Comparison of ENCODE assay signal across 1 cellular context in genomic region chr2:8135051-8135675, GRCh38.
TF ChIP-seq lines count a peak whose summit lies in the region.

No MANE protein-coding gene starts in this region.

TF ChIP-seq in HepG2, 621 proteins besides CTCF, POLR2A, EP300 and RAD21 (continued from another document):
- TF ChIP-seq ZNF687 (CRISPR knock-in tag; IDR thresholded peaks at IDR 0.05), result peak; percentile 2; the same call in 1 of the 2 replicates
- peak; percentile 34; the same call in 1 of the 2 replicates for TF ChIP-seq ZBTB38 (CRISPR knock-in tag; IDR thresholded peaks at IDR 0.05)
- 0 out of 2 replicates have a peak, but pooled peaks have one; percentile 17 for TF ChIP-seq ZSCAN9 (CRISPR knock-in tag; IDR thresholded peaks at IDR 0.05; ENCODE audit: borderline replicate concordance)
- TF ChIP-seq ZFX (CRISPR knock-in tag; IDR thresholded peaks at IDR 0.05; ENCODE audit: low read depth), result 0 out of 2 replicates have a peak, but pooled peaks have one; percentile 5
- TF ChIP-seq, protein P1, sequence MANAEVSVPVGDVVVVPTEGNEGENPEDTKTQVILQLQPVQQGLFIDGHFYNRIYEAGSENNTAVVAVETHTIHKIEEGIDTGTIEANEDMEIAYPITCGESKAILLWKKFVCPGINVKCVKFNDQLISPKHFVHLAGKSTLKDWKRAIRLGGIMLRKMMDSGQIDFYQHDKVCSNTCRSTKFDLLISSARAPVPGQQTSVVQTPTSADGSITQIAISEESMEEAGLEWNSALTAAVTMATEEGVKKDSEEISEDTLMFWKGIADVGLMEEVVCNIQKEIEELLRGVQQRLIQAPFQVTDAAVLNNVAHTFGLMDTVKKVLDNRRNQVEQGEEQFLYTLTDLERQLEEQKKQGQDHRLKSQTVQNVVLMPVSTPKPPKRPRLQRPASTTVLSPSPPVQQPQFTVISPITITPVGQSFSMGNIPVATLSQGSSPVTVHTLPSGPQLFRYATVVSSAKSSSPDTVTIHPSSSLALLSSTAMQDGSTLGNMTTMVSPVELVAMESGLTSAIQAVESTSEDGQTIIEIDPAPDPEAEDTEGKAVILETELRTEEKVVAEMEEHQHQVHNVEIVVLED (CRISPR knock-in tag; IDR thresholded peaks at IDR 0.05; ENCODE audit: borderline replicate concordance), result no peak
- TF ChIP-seq, protein P2, sequence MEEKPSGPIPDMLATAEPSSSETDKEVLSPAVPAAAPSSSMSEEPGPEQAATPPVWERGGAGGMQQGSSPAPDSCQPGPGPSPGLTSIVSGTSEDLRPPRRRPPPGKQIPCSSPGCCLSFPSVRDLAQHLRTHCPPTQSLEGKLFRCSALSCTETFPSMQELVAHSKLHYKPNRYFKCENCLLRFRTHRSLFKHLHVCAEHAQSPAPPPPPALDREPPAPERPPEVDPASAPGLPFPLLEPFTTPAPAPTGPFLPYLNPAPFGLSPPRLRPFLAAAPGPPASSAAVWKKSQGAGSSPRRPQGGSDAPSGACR (CRISPR knock-in tag; IDR thresholded peaks at IDR 0.05), result 0 out of 2 replicates have a peak, but pooled peaks have one; percentile 24
- TF ChIP-seq SNAI1 (CRISPR knock-in tag; IDR thresholded peaks at IDR 0.05; ENCODE audit: borderline replicate concordance), result 0 out of 2 replicates have a peak, but pooled peaks have one; percentile 36
